In genomic region chr10:6928531-6929080, GRCh38 we compare ENCODE assay signal across 9 cellular contexts.
DNase-seq lines count a peak whose midpoint lies in the region; ATAC-seq and TF ChIP-seq lines count a peak whose summit lies in the region.
"Had no signal": no experiment of that assay in that cellular context is flagged by ENCODE, and none has a peak within 500 bp of the region (broad histone marks: within the 10 kb centered on the region; RNA-seq: fewer than 3 reads in every experiment).

No MANE protein-coding gene starts in this region.

- H3K4me3 ChIP-seq in upper lobe of right lung = no peak overlapping the region

- TF ChIP-seq CTCF in upper lobe of right lung (IDR thresholded peaks at IDR 0.05) = no peak

- no peak for ATAC-seq in T-helper 17 cell
- ATAC-seq in upper lobe of right lung = no peak
- ATAC-seq in HG03354 (IDR thresholded peaks at IDR 0.05; ENCODE audit: poor library complexity, severe bottlenecking, unreplicated experiment) = no peak
- ATAC-seq: left lobe of liver had no signal

- H3K36me3 ChIP-seq in upper lobe of right lung = no peaks in the 10 kb centered on the region

- peak; percentile 10 to 12 for DNase-seq in stimulated activated CD8-positive, alpha-beta memory T cell treated with anti-CD3 and anti-CD28 coated beads, Interleukin-7, amount 100 ng/mL, for 4 hours (ENCODE audit: low read depth in 2 of 2)
- no peak for DNase-seq in stimulated activated CD8-positive, alpha-beta memory T cell treated with anti-CD3 and anti-CD28 coated beads, Interleukin-4, amount 100 ng/mL, for 48 hours
- DNase-seq in T-helper 17 cell (no peak), immature natural killer cell (peak; percentile 65 to 71 (median 69)), upper lobe of right lung (no peak), ACHN (no peak), middle frontal gyrus (ENCODE audit: extremely low spot score, low spot score) (no peak)

- H3K36me3 Mint-ChIP-seq in T-helper 17 cell (ENCODE audit: low read depth) (no peaks in the 10 kb centered on the region), immature natural killer cell (no peaks in the 10 kb centered on the region)

- no peaks in the 10 kb centered on the region for H3K27me3 Mint-ChIP-seq in T-helper 17 cell
- H3K27me3 Mint-ChIP-seq in immature natural killer cell (ENCODE audit: low read depth in 3 of 3) = peaks cover 9 to 18% (median 11%) of the 10 kb centered on the region in 3 donors

- peaks cover 0 to 2% (median 0%) of the 10 kb centered on the region in 6 donors for H3K9me3 Mint-ChIP-seq in immature natural killer cell

- no peaks in the 10 kb centered on the region for H3K9me3 ChIP-seq in T-helper 17 cell (ENCODE audit: control insufficient read depth, low read length, poor library complexity, severe bottlenecking)
- no peaks in the 10 kb centered on the region for H3K9me3 ChIP-seq in upper lobe of right lung

- in situ Hi-C loops in ACHN (cut with HindIII; ENCODE audit: low pct_ligation_motif_present, low pct_unique_long_range_greater_than_20kb, low sequenced_read_pairs) = no loop called here

- H3K4me1 Mint-ChIP-seq in T-helper 17 cell = peaks cover 38% of the 10 kb centered on the region
- H3K4me1 Mint-ChIP-seq in immature natural killer cell = peaks cover 62 to 71% of the 10 kb centered on the region in 2 donors

- intact Hi-C loops in upper lobe of right lung (cut with DNase I) = no loop called here

- peak overlapping the region; percentile 73 for H3K27ac ChIP-seq in upper lobe of right lung

- H3K27me3 ChIP-seq in upper lobe of right lung = no peaks in the 10 kb centered on the region

- H3K27ac Mint-ChIP-seq in T-helper 17 cell (peak overlapping the region; percentile 95), immature natural killer cell (peak overlapping the region; percentile 94 to 99 (median 96))

- peaks cover 21% of the 10 kb centered on the region for H3K4me1 ChIP-seq in upper lobe of right lung

- H3K4me3 Mint-ChIP-seq in T-helper 17 cell (peak overlapping the region; percentile 90), immature natural killer cell (peak overlapping the region; percentile 74 to 88 (median 84))

Comparison
In these comparisons a context has a peak if more than half of its experiments do, and no peak if none do; other contexts are left out.
1. DNase-seq: peak in stimulated activated CD8-positive, alpha-beta memory T cell treated with anti-CD3 and anti-CD28 coated beads, Interleukin-7, amount 100 ng/mL, for 4 hours (2 of 2) and immature natural killer cell (3 of 3); none in stimulated activated CD8-positive, alpha-beta memory T cell treated with anti-CD3 and anti-CD28 coated beads, Interleukin-4, amount 100 ng/mL, for 48 hours (single experiment), T-helper 17 cell (0 of 3), upper lobe of right lung (single experiment), ACHN (single experiment) and middle frontal gyrus (single experiment).